ENCODE assay signal across 1 cellular context in the genomic region with DNA sequence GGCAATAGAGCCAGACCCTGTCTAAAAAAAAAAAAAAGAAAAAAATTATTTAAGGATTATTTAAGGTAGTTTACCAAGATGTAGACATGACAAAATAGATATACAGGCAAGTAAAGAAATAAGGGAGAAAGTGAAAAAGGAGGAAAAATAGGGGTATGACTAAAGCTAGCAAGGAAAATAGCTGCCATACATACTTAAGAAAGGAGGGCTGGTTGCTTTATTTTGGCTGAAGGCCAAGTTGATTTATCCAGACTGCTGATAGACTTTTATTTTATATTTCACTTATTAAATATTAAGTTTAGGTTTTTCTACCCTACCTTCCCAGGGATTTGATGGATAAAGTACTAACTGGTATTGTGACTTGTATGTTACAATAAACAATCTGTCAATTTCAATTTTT.
TF ChIP-seq lines count a peak whose summit lies in the region.

No MANE protein-coding gene starts in this region.

TF ChIP-seq in GM23338, 12 proteins besides CTCF, POLR2A, EP300 and RAD21 (continued from another document):
- TF ChIP-seq, protein P1, sequence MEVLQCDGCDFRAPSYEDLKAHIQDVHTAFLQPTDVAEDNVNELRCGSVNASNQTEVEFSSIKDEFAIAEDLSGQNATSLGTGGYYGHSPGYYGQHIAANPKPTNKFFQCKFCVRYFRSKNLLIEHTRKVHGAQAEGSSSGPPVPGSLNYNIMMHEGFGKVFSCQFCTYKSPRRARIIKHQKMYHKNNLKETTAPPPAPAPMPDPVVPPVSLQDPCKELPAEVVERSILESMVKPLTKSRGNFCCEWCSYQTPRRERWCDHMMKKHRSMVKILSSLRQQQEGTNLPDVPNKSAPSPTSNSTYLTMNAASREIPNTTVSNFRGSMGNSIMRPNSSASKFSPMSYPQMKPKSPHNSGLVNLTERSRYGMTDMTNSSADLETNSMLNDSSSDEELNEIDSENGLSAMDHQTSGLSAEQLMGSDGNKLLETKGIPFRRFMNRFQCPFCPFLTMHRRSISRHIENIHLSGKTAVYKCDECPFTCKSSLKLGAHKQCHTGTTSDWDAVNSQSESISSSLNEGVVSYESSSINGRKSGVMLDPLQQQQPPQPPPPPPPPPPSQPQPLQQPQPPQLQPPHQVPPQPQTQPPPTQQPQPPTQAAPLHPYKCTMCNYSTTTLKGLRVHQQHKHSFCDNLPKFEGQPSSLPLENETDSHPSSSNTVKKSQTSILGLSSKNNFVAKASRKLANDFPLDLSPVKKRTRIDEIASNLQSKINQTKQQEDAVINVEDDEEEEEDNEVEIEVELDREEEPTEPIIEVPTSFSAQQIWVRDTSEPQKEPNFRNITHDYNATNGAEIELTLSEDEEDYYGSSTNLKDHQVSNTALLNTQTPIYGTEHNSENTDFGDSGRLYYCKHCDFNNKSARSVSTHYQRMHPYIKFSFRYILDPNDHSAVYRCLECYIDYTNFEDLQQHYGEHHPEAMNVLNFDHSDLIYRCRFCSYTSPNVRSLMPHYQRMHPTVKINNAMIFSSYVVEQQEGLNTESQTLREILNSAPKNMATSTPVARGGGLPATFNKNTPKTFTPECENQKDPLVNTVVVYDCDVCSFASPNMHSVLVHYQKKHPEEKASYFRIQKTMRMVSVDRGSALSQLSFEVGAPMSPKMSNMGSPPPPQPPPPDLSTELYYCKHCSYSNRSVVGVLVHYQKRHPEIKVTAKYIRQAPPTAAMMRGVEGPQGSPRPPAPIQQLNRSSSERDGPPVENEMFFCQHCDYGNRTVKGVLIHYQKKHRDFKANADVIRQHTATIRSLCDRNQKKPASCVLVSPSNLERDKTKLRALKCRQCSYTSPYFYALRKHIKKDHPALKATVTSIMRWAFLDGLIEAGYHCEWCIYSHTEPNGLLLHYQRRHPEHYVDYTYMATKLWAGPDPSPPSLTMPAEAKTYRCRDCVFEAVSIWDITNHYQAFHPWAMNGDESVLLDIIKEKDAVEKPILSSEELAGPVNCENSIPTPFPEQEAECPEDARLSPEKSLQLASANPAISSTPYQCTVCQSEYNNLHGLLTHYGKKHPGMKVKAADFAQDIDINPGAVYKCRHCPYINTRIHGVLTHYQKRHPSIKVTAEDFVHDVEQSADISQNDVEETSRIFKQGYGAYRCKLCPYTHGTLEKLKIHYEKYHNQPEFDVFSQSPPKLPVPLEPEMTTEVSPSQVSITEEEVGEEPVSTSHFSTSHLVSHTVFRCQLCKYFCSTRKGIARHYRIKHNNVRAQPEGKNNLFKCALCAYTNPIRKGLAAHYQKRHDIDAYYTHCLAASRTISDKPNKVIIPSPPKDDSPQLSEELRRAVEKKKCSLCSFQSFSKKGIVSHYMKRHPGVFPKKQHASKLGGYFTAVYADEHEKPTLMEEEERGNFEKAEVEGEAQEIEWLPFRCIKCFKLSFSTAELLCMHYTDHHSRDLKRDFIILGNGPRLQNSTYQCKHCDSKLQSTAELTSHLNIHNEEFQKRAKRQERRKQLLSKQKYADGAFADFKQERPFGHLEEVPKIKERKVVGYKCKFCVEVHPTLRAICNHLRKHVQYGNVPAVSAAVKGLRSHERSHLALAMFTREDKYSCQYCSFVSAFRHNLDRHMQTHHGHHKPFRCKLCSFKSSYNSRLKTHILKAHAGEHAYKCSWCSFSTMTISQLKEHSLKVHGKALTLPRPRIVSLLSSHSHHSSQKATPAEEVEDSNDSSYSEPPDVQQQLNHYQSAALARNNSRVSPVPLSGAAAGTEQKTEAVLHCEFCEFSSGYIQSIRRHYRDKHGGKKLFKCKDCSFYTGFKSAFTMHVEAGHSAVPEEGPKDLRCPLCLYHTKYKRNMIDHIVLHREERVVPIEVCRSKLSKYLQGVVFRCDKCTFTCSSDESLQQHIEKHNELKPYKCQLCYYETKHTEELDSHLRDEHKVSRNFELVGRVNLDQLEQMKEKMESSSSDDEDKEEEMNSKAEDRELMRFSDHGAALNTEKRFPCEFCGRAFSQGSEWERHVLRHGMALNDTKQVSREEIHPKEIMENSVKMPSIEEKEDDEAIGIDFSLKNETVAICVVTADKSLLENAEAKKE (CRISPR knock-in tag; IDR thresholded peaks at IDR 0.05) = no peak
- TF ChIP-seq EZH2phosphoT487 (IDR thresholded peaks at IDR 0.05; ENCODE audit: unreplicated experiment) = no peak
- TF ChIP-seq ZNF331 (CRISPR knock-in tag; IDR thresholded peaks at IDR 0.05; ENCODE audit: low read depth) = no peak
- TF ChIP-seq STAT1 (IDR thresholded peaks at IDR 0.05; ENCODE audit: unreplicated experiment) = no peak
- TF ChIP-seq EZH2 (IDR thresholded peaks at IDR 0.05; ENCODE audit: low read depth, unreplicated experiment) = no peak
- no peak for TF ChIP-seq CREB1 (CRISPR knock-in tag; IDR thresholded peaks at IDR 0.05; ENCODE audit: low read depth)
- TF ChIP-seq, protein P2, sequence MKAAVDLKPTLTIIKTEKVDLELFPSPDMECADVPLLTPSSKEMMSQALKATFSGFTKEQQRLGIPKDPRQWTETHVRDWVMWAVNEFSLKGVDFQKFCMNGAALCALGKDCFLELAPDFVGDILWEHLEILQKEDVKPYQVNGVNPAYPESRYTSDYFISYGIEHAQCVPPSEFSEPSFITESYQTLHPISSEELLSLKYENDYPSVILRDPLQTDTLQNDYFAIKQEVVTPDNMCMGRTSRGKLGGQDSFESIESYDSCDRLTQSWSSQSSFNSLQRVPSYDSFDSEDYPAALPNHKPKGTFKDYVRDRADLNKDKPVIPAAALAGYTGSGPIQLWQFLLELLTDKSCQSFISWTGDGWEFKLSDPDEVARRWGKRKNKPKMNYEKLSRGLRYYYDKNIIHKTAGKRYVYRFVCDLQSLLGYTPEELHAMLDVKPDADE (IDR thresholded peaks at IDR 0.05) = no peak
- TF ChIP-seq, protein P3, sequence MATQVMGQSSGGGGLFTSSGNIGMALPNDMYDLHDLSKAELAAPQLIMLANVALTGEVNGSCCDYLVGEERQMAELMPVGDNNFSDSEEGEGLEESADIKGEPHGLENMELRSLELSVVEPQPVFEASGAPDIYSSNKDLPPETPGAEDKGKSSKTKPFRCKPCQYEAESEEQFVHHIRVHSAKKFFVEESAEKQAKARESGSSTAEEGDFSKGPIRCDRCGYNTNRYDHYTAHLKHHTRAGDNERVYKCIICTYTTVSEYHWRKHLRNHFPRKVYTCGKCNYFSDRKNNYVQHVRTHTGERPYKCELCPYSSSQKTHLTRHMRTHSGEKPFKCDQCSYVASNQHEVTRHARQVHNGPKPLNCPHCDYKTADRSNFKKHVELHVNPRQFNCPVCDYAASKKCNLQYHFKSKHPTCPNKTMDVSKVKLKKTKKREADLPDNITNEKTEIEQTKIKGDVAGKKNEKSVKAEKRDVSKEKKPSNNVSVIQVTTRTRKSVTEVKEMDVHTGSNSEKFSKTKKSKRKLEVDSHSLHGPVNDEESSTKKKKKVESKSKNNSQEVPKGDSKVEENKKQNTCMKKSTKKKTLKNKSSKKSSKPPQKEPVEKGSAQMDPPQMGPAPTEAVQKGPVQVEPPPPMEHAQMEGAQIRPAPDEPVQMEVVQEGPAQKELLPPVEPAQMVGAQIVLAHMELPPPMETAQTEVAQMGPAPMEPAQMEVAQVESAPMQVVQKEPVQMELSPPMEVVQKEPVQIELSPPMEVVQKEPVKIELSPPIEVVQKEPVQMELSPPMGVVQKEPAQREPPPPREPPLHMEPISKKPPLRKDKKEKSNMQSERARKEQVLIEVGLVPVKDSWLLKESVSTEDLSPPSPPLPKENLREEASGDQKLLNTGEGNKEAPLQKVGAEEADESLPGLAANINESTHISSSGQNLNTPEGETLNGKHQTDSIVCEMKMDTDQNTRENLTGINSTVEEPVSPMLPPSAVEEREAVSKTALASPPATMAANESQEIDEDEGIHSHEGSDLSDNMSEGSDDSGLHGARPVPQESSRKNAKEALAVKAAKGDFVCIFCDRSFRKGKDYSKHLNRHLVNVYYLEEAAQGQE (IDR thresholded peaks at IDR 0.05; ENCODE audit: unreplicated experiment) = no peak
